In genomic region chr19:44615529-44616247, GRCh38 we compare ENCODE assay signal across 1 cellular context.
TF ChIP-seq lines count a peak whose summit lies in the region.

No MANE protein-coding gene starts in this region.

TF ChIP-seq in HepG2, 621 proteins besides CTCF, POLR2A, EP300 and RAD21 (continued from another document):
- peak in 1 of 2 experiments; percentile 3; a peak in 1 of 4 replicates for TF ChIP-seq HMGXB4 (CRISPR knock-in tag; IDR thresholded peaks at IDR 0.05; ENCODE audit: borderline replicate concordance in 1 of 2, low read depth in 1 of 2)
- TF ChIP-seq ZSCAN9 (CRISPR knock-in tag; IDR thresholded peaks at IDR 0.05; ENCODE audit: borderline replicate concordance): no peak
- TF ChIP-seq TBX2 (CRISPR knock-in tag; IDR thresholded peaks at IDR 0.05; ENCODE audit: borderline replicate concordance): peak; percentile 72; the same call in 1 of the 2 replicates
- TF ChIP-seq SALL1 (CRISPR knock-in tag; IDR thresholded peaks at IDR 0.05): peak; percentile 57; the same call in 1 of the 2 replicates
- no peak for TF ChIP-seq TRIM24 (CRISPR knock-in tag; IDR thresholded peaks at IDR 0.05)
- peak; percentile 29; the same call in 1 of the 2 replicates for TF ChIP-seq SOX13 (IDR thresholded peaks at IDR 0.05)
- peak in 1 of 2 experiments; percentile 81; a peak in 2 of 4 replicates for TF ChIP-seq SOX13 (CRISPR knock-in tag; conservative IDR thresholded peaks at IDR 0.05 in 1 of 2, IDR thresholded peaks at IDR 0.05 in 1 of 2)
- peak; percentile 38; the same call in 1 of the 2 replicates for TF ChIP-seq SRF (IDR thresholded peaks at IDR 0.05; ENCODE audit: low read depth, low read length)
- peak; percentile 53; the same call in 1 of the 2 replicates for TF ChIP-seq TBX3 (IDR thresholded peaks at IDR 0.05; ENCODE audit: borderline replicate concordance)
- no peak for TF ChIP-seq ZBTB4 (CRISPR knock-in tag; IDR thresholded peaks at IDR 0.05; ENCODE audit: borderline replicate concordance)
- TF ChIP-seq CCDC6 (CRISPR knock-in tag; IDR thresholded peaks at IDR 0.05): no peak
- 0 out of 2 replicates have a peak, but pooled peaks have one; percentile 18 for TF ChIP-seq FOXK1 (CRISPR knock-in tag; IDR thresholded peaks at IDR 0.05; ENCODE audit: borderline replicate concordance, low read depth)
- 0 out of 2 replicates have a peak, but pooled peaks have one; percentile 25 for TF ChIP-seq SP5 (CRISPR knock-in tag; IDR thresholded peaks at IDR 0.05; ENCODE audit: borderline replicate concordance, low read depth)
- no peak for TF ChIP-seq SSRP1 (CRISPR knock-in tag; IDR thresholded peaks at IDR 0.05)
- TF ChIP-seq NR2F2 (IDR thresholded peaks at IDR 0.05; ENCODE audit: borderline replicate concordance, low read depth): peak; percentile 61; the same call in 1 of the 2 replicates
- no peak for TF ChIP-seq ZNF615 (CRISPR knock-in tag; IDR thresholded peaks at IDR 0.05; ENCODE audit: borderline replicate concordance)
- no peak for TF ChIP-seq CEBPZ (IDR thresholded peaks at IDR 0.05; ENCODE audit: low read length)
- no peak for TF ChIP-seq RAD51 (IDR thresholded peaks at IDR 0.05; ENCODE audit: borderline replicate concordance)
- TF ChIP-seq ZBTB42 (CRISPR knock-in tag; IDR thresholded peaks at IDR 0.05): no peak
- 0 out of 2 replicates have a peak, but pooled peaks have one; percentile 17 for TF ChIP-seq ZMYM2 (CRISPR knock-in tag; IDR thresholded peaks at IDR 0.05)
- TF ChIP-seq TCF7 (IDR thresholded peaks at IDR 0.05; ENCODE audit: low read depth): peak; percentile 86
- peak; percentile 78 for TF ChIP-seq FOXP4 (CRISPR knock-in tag; IDR thresholded peaks at IDR 0.05)
- peak; percentile 24 for TF ChIP-seq TEAD3 (CRISPR knock-in tag; optimal IDR thresholded peaks at IDR 0.05; ENCODE audit: borderline replicate concordance)
- 0 out of 2 replicates have a peak, but pooled peaks have one; percentile 15 for TF ChIP-seq MLX (CRISPR knock-in tag; IDR thresholded peaks at IDR 0.05)
- peak in 1 of 2 experiments; percentile 37; a peak in 1 of 4 replicates for TF ChIP-seq REST (IDR thresholded peaks at IDR 0.05; ENCODE audit: borderline replicate concordance in 1 of 2, low read depth in 1 of 2, low read length in 2 of 2)
- TF ChIP-seq TRIM22 (IDR thresholded peaks at IDR 0.05): no peak
- peak; percentile 64 for TF ChIP-seq PHF21A (CRISPR knock-in tag; IDR thresholded peaks at IDR 0.05)
- no peak for TF ChIP-seq ZBTB1 (CRISPR knock-in tag; IDR thresholded peaks at IDR 0.05; ENCODE audit: borderline replicate concordance)
- no peak for TF ChIP-seq RFXAP (CRISPR knock-in tag; IDR thresholded peaks at IDR 0.05; ENCODE audit: borderline replicate concordance)
- no peak for TF ChIP-seq IKZF4 (CRISPR knock-in tag; IDR thresholded peaks at IDR 0.05; ENCODE audit: borderline replicate concordance, low read depth, not compliant biosample characterization)
